In genomic region chr6:139133272-139133671, GRCh38 we compare ENCODE assay signal across 9 cellular contexts. TPM values are rescaled to one million over a fixed set of nuclear protein-coding genes. Genes with fewer than 3 reads are reported as not detected.
DNase-seq lines count a peak whose midpoint lies in the region; ATAC-seq and TF ChIP-seq lines count a peak whose summit lies in the region.
"Had no signal": no experiment of that assay in that cellular context is flagged by ENCODE, and none has a peak within 500 bp of the region (broad histone marks: within the 10 kb centered on the region; RNA-seq: fewer than 3 reads in every experiment).

No MANE protein-coding gene starts in this region.

- no peaks in the 10 kb centered on the region for H3K36me3 ChIP-seq in CD4-positive, CD25-positive, alpha-beta regulatory T cell (ENCODE audit: control insufficient read depth, insufficient read depth, low read length)
- peaks cover 0 to under 1% of the 10 kb centered on the region in 2 experiments; a peak in 1 of 3 replicates for H3K36me3 ChIP-seq in HEK293 (ENCODE audit: control insufficient read depth in 2 of 2, insufficient read depth in 1 of 2, low read length in 2 of 2)
- no peaks in the 10 kb centered on the region for H3K36me3 ChIP-seq in ascending aorta
- H3K36me3 ChIP-seq in brain microvascular endothelial cell (replicated peaks): no peaks in the 10 kb centered on the region

- peaks cover 41% of the 10 kb centered on the region for H3K4me1 ChIP-seq in CD4-positive, CD25-positive, alpha-beta regulatory T cell (ENCODE audit: control insufficient read depth, insufficient read depth, low read length, poor library complexity, severe bottlenecking)
- peaks cover 6% of the 10 kb centered on the region; the same call in 1 of the 2 replicates for H3K4me1 ChIP-seq in HEK293 (ENCODE audit: control insufficient read depth, insufficient read depth, low read length)
- peaks cover 0 to 9% of the 10 kb centered on the region in 2 donors for H3K4me1 ChIP-seq in ascending aorta

- H3K4me1 Mint-ChIP-seq in CD4-positive, CD25-positive, alpha-beta regulatory T cell: peaks cover 32 to 68% (median 43%) of the 10 kb centered on the region in 4 donors
- H3K4me1 Mint-ChIP-seq in nephron progenitor cell: peaks cover 23% of the 10 kb centered on the region

- H3K27me3 Mint-ChIP-seq in CD4-positive, CD25-positive, alpha-beta regulatory T cell: peaks cover 10% of the 10 kb centered on the region
- peaks cover 14% of the 10 kb centered on the region for H3K27me3 Mint-ChIP-seq in nephron progenitor cell (ENCODE audit: low read depth, poor library complexity)

- no peaks in the 10 kb centered on the region for H3K9me3 ChIP-seq in CD4-positive, CD25-positive, alpha-beta regulatory T cell (ENCODE audit: control insufficient read depth in 2 of 2, low read length in 2 of 2)
- H3K9me3 ChIP-seq in HEK293 (ENCODE audit: control insufficient read depth, insufficient read depth, low read depth, low read length) (no peaks in the 10 kb centered on the region), ascending aorta (no peaks in the 10 kb centered on the region)

- no peaks in the 10 kb centered on the region for H3K27me3 ChIP-seq in CD4-positive, CD25-positive, alpha-beta regulatory T cell (ENCODE audit: control insufficient read depth, insufficient read depth, low read length)
- H3K27me3 ChIP-seq in ascending aorta (no peaks in the 10 kb centered on the region), brain microvascular endothelial cell (replicated peaks) (no peaks in the 10 kb centered on the region)

- no peak for DNase-seq in CD4-positive, CD25-positive, alpha-beta regulatory T cell
- DNase-seq in ascending aorta (ENCODE audit: low spot score in 2 of 2) (no peak), nephron progenitor cell (no peak), NCI-H345 (lab: John Stamatoyannopoulos, UW) (no peak), brain microvascular endothelial cell (no peak)
- DNase-seq: NCI-H2171 had no signal

- peaks cover 0 to 4% (median 0%) of the 10 kb centered on the region in 7 donors for H3K9me3 Mint-ChIP-seq in CD4-positive, CD25-positive, alpha-beta regulatory T cell
- no peaks in the 10 kb centered on the region for H3K9me3 Mint-ChIP-seq in nephron progenitor cell

- POLR2A ChIA-PET in HEK293 (lab: Yijun Ruan, JAX): no interaction called here

- peaks cover 18% of the 10 kb centered on the region for H3K36me3 Mint-ChIP-seq in CD4-positive, CD25-positive, alpha-beta regulatory T cell
- H3K36me3 Mint-ChIP-seq in nephron progenitor cell (ENCODE audit: low read depth): peaks cover 17% of the 10 kb centered on the region

- intact Hi-C loops in ascending aorta (cut with DNase I): loop anchor here (5.0 to 10.0 kb wide), 2 partner anchors 202 to 234 kb away; no protein-coding TSS in a partner anchor

- ATAC-seq in CD4-positive, CD25-positive, alpha-beta regulatory T cell (ENCODE audit: low read depth in 2 of 2): no peak
- ATAC-seq in GM21786 (IDR thresholded peaks at IDR 0.05; ENCODE audit: unreplicated experiment) (no peak), GM18868 (IDR thresholded peaks at IDR 0.05; ENCODE audit: unreplicated experiment) (no peak)

- in situ Hi-C loops in brain microvascular endothelial cell (cut with HindIII; ENCODE audit: low pct_ligation_motif_present, low sequenced_read_pairs): no loop called here

- H3K4me3 Mint-ChIP-seq in CD4-positive, CD25-positive, alpha-beta regulatory T cell: peak overlapping the region; percentile 34 to 90 (median 69)
- peak overlapping the region; percentile 28 for H3K4me3 Mint-ChIP-seq in nephron progenitor cell

- peak overlapping the region; percentile 76 to 98 (median 95) for H3K27ac Mint-ChIP-seq in CD4-positive, CD25-positive, alpha-beta regulatory T cell
- H3K27ac Mint-ChIP-seq in nephron progenitor cell: peak overlapping the region; percentile 31

- CTCF ChIA-PET in HEK293 (lab: Yijun Ruan, JAX): interaction anchor here (0.5 to 1.4 kb wide), 3 partner anchors 70 to 232 kb away, joined by 3 read pairs; no protein-coding TSS in a partner anchor

- TF ChIP-seq CTCF in HEK293 (tag by site-specific recombination; IDR thresholded peaks at IDR 0.05): no peak
- TF ChIP-seq CTCF in ascending aorta (IDR thresholded peaks at IDR 0.05): no peak
- TF ChIP-seq CTCF in nephron progenitor cell (IDR thresholded peaks at IDR 0.05): no peak
- no peak for TF ChIP-seq CTCF in brain microvascular endothelial cell (IDR thresholded peaks at IDR 0.05; ENCODE audit: low read depth, low read length, missing control alignments)

- H3K4me3 ChIP-seq in CD4-positive, CD25-positive, alpha-beta regulatory T cell (ENCODE audit: low read depth, low read length): peak overlapping the region; percentile 9
- H3K4me3 ChIP-seq in HEK293 (ENCODE audit: low read depth, low read length) (no peak overlapping the region), ascending aorta (peak overlapping the region in 1 of 2 donors; percentile 99), brain microvascular endothelial cell (ENCODE audit: low read depth, low read length) (no peak overlapping the region)

- H3K27ac ChIP-seq in CD4-positive, CD25-positive, alpha-beta regulatory T cell (ENCODE audit: insufficient read depth, low read length, poor library complexity, severe bottlenecking): peak overlapping the region; percentile 96
- H3K27ac ChIP-seq in HEK293 (ENCODE audit: extremely low read depth, low read depth, low read length) (no peak overlapping the region), ascending aorta (peak overlapping the region; percentile 95 to 99), brain microvascular endothelial cell (no peak overlapping the region)

TF ChIP-seq in HEK293, 187 proteins besides CTCF, POLR2A, EP300 and RAD21:
- peak; percentile 16; the same call in 1 of the 2 replicates for TF ChIP-seq SP2 (tag by site-specific recombination; IDR thresholded peaks at IDR 0.05)
- TF ChIP-seq ZIC2 (tag by site-specific recombination; IDR thresholded peaks at IDR 0.05): no peak
- TF ChIP-seq REST (tag by site-specific recombination; IDR thresholded peaks at IDR 0.05): no peak
- TF ChIP-seq MYNN (tag by site-specific recombination; IDR thresholded peaks at IDR 0.05; ENCODE audit: borderline replicate concordance): no peak

RNA-seq across cellular contexts. Expression of gene HECA, which starts 1.6 kb away (rescaled TPM):
- total RNA-seq in CD4-positive, CD25-positive, alpha-beta regulatory T cell: 165 TPM
- 1 to 10 TPM; 5.2 to 7.9 (median 6.3) TPM for polyA plus RNA-seq in CD4-positive, CD25-positive, alpha-beta regulatory T cell
- total RNA-seq in ascending aorta: 27.0 TPM

Comparison
In these comparisons a context has a peak if more than half of its experiments do, and no peak if none do; other contexts are left out.
1. H3K27ac ChIP-seq: peak in CD4-positive, CD25-positive, alpha-beta regulatory T cell (single experiment) and ascending aorta (2 of 2); none in HEK293 (single experiment) and brain microvascular endothelial cell (single experiment).